ENCODE assay signal across 2 cellular contexts in genomic region chr12:111271674-111272418, GRCh38.
TF ChIP-seq lines count a peak whose summit lies in the region.

No MANE protein-coding gene starts in this region.

TF ChIP-seq in SK-N-SH treated with all-trans-retinoic acid at 6 μM for 48 hours, 23 proteins besides CTCF, POLR2A, EP300 and RAD21:
- no peak for TF ChIP-seq POU6F1 (CRISPR knock-in tag; IDR thresholded peaks at IDR 0.05; ENCODE audit: borderline replicate concordance, low read depth)
- TF ChIP-seq ZNF8 (CRISPR knock-in tag; IDR thresholded peaks at IDR 0.05): no peak
- TF ChIP-seq GLIS3 (CRISPR knock-in tag; IDR thresholded peaks at IDR 0.05): no peak
- no peak for TF ChIP-seq PATZ1 (CRISPR knock-in tag; IDR thresholded peaks at IDR 0.05; ENCODE audit: borderline replicate concordance)
- no peak for TF ChIP-seq ISL1 (CRISPR knock-in tag; IDR thresholded peaks at IDR 0.05)
- no peak for TF ChIP-seq ESRRG (CRISPR knock-in tag; IDR thresholded peaks at IDR 0.05)
- no peak for TF ChIP-seq BACH2 (CRISPR knock-in tag; IDR thresholded peaks at IDR 0.05; ENCODE audit: borderline replicate concordance)
- no peak for TF ChIP-seq TOX (CRISPR knock-in tag; IDR thresholded peaks at IDR 0.05; ENCODE audit: borderline replicate concordance)
- TF ChIP-seq CSDC2 (CRISPR knock-in tag; IDR thresholded peaks at IDR 0.05): no peak
- TF ChIP-seq TSHZ2 (CRISPR knock-in tag; IDR thresholded peaks at IDR 0.05): no peak
- no peak for TF ChIP-seq ZFP3 (CRISPR knock-in tag; IDR thresholded peaks at IDR 0.05)
- no peak for TF ChIP-seq CSRNP3 (CRISPR knock-in tag; IDR thresholded peaks at IDR 0.05)
- TF ChIP-seq ZNF70 (CRISPR knock-in tag; IDR thresholded peaks at IDR 0.05): no peak
- no peak for TF ChIP-seq OSR1 (CRISPR knock-in tag; IDR thresholded peaks at IDR 0.05)

TF ChIP-seq in K562, 482 proteins besides CTCF, POLR2A, EP300 and RAD21 (continued from another document):
- TF ChIP-seq ZNF592 (IDR thresholded peaks at IDR 0.05) (no peak), ZNF175 (CRISPR knock-in tag; IDR thresholded peaks at IDR 0.05; ENCODE audit: low read depth) (no peak)
